10 cellular contexts compared by ENCODE assay signal in genomic region chr1:65793359-65793732, GRCh38. TPM values are rescaled to one million over a fixed set of nuclear protein-coding genes. Genes with fewer than 3 reads are reported as not detected.
DNase-seq lines count a peak whose midpoint lies in the region; ATAC-seq and TF ChIP-seq lines count a peak whose summit lies in the region.
"Had no signal": no experiment of that assay in that cellular context is flagged by ENCODE, and none has a peak within 500 bp of the region (broad histone marks: within the 10 kb centered on the region; RNA-seq: fewer than 3 reads in every experiment).

No MANE protein-coding gene starts in this region.

- TF ChIP-seq CTCF in testis (IDR thresholded peaks at IDR 0.05) = no peak

- CTCF ChIA-PET in activated CD4-positive, alpha-beta T cell treated with anti-CD3 and anti-CD28 coated beads, Interleukin-2, amount 10 ng/mL, durations not matched to agents 7 days and 5 days (lab: Charles Lee) = no interaction called here

- POLR2A ChIA-PET in activated CD4-positive, alpha-beta T cell treated with anti-CD3 and anti-CD28 coated beads, Interleukin-2, amount 10 ng/mL, durations not matched to agents 7 days and 5 days (lab: Charles Lee) = no interaction called here

- no peaks in the 10 kb centered on the region for H3K4me1 ChIP-seq in testis

- H3K9me3 ChIP-seq in iPS-18c (ENCODE audit: control insufficient read depth, insufficient read depth, low read length) (no peaks in the 10 kb centered on the region), testis (no peaks in the 10 kb centered on the region)

- no peaks in the 10 kb centered on the region for H3K27me3 ChIP-seq in testis

- peak overlapping the region; percentile 62 for H3K4me3 Mint-ChIP-seq in activated CD4-positive, alpha-beta T cell treated with anti-CD3 and anti-CD28 coated beads, Interleukin-2, amount 10 ng/mL, durations not matched to agents 24 days and 14 days
- no peak overlapping the region for H3K4me3 Mint-ChIP-seq in activated CD4-positive, alpha-beta T cell treated with anti-CD3 and anti-CD28 coated beads, Interleukin-2, amount 10 ng/mL, durations not matched to agents 7 days and 5 days
- H3K4me3 Mint-ChIP-seq in activated T-helper 1 cell treated with anti-CD3 and anti-CD28 coated beads, Interleukin-12 subunit alpha, Interleukin-12 subunit beta, Interleukin-2, Interleukin-4 antibody, amounts not matched to agents 30 ng/mL and 10 ng/mL and 1 ng/mL, durations not matched to agents 14 hours and 24 hours and 36 hours = peak overlapping the region; percentile 78
- H3K4me3 Mint-ChIP-seq: CD4-positive, CD25-positive, alpha-beta regulatory T cell had no signal

- 2 to 3% methylated on average over 17 to 20 of the region's 20 CpGs for WGBS in testis, 2 donors

- no peak for DNase-seq in activated CD4-positive, alpha-beta T cell treated with anti-CD3 and anti-CD28 coated beads, Interleukin-2, amount 10 ng/mL, durations not matched to agents 24 days and 14 days
- no peak for DNase-seq in activated CD4-positive, alpha-beta T cell treated with anti-CD3 and anti-CD28 coated beads, Interleukin-2, amount 10 ng/mL, durations not matched to agents 7 days and 5 days
- no peak for DNase-seq in activated T-helper 1 cell treated with anti-CD3 and anti-CD28 coated beads, Interleukin-12 subunit alpha, Interleukin-12 subunit beta, Interleukin-2, Interleukin-4 antibody, amounts not matched to agents 30 ng/mL and 10 ng/mL and 1 ng/mL, durations not matched to agents 14 hours and 24 hours and 36 hours (ENCODE audit: low spot score)
- no peak for DNase-seq in testis
- no peak for DNase-seq in stimulated activated CD8-positive, alpha-beta memory T cell treated with anti-CD3 and anti-CD28 coated beads, Interleukin-4, amount 100 ng/mL, for 48 hours
- DNase-seq: CD4-positive, CD25-positive, alpha-beta regulatory T cell had no signal

- TF ChIP-seq POLR2A in testis (IDR thresholded peaks at IDR 0.05) = no peak

- no peak for ATAC-seq in GM21390 (IDR thresholded peaks at IDR 0.05; ENCODE audit: unreplicated experiment)
- no peak for ATAC-seq in GM19463 (IDR thresholded peaks at IDR 0.05; ENCODE audit: unreplicated experiment)

- H3K9me3 Mint-ChIP-seq in activated CD4-positive, alpha-beta T cell treated with anti-CD3 and anti-CD28 coated beads, Interleukin-2, amount 10 ng/mL, durations not matched to agents 24 days and 14 days = peaks cover 12% of the 10 kb centered on the region
- H3K9me3 Mint-ChIP-seq in activated CD4-positive, alpha-beta T cell treated with anti-CD3 and anti-CD28 coated beads, Interleukin-2, amount 10 ng/mL, durations not matched to agents 7 days and 5 days = peaks cover 6% of the 10 kb centered on the region
- peaks cover 16% of the 10 kb centered on the region for H3K9me3 Mint-ChIP-seq in activated T-helper 1 cell treated with anti-CD3 and anti-CD28 coated beads, Interleukin-12 subunit alpha, Interleukin-12 subunit beta, Interleukin-2, Interleukin-4 antibody, amounts not matched to agents 30 ng/mL and 10 ng/mL and 1 ng/mL, durations not matched to agents 14 hours and 24 hours and 36 hours

- no peak overlapping the region for H3K27ac Mint-ChIP-seq in activated CD4-positive, alpha-beta T cell treated with anti-CD3 and anti-CD28 coated beads, Interleukin-2, amount 10 ng/mL, durations not matched to agents 24 days and 14 days
- no peak overlapping the region for H3K27ac Mint-ChIP-seq in activated CD4-positive, alpha-beta T cell treated with anti-CD3 and anti-CD28 coated beads, Interleukin-2, amount 10 ng/mL, durations not matched to agents 7 days and 5 days
- no peak overlapping the region for H3K27ac Mint-ChIP-seq in activated T-helper 1 cell treated with anti-CD3 and anti-CD28 coated beads, Interleukin-12 subunit alpha, Interleukin-12 subunit beta, Interleukin-2, Interleukin-4 antibody, amounts not matched to agents 30 ng/mL and 10 ng/mL and 1 ng/mL, durations not matched to agents 14 hours and 24 hours and 36 hours
- H3K27ac Mint-ChIP-seq: CD4-positive, CD25-positive, alpha-beta regulatory T cell had no signal

- peaks cover 8% of the 10 kb centered on the region for H3K4me1 Mint-ChIP-seq in activated CD4-positive, alpha-beta T cell treated with anti-CD3 and anti-CD28 coated beads, Interleukin-2, amount 10 ng/mL, durations not matched to agents 24 days and 14 days
- H3K4me1 Mint-ChIP-seq in activated CD4-positive, alpha-beta T cell treated with anti-CD3 and anti-CD28 coated beads, Interleukin-2, amount 10 ng/mL, durations not matched to agents 7 days and 5 days = peaks cover 1% of the 10 kb centered on the region
- peaks cover 11% of the 10 kb centered on the region for H3K4me1 Mint-ChIP-seq in activated T-helper 1 cell treated with anti-CD3 and anti-CD28 coated beads, Interleukin-12 subunit alpha, Interleukin-12 subunit beta, Interleukin-2, Interleukin-4 antibody, amounts not matched to agents 30 ng/mL and 10 ng/mL and 1 ng/mL, durations not matched to agents 14 hours and 24 hours and 36 hours (ENCODE audit: low read depth)
- H3K4me1 Mint-ChIP-seq: CD4-positive, CD25-positive, alpha-beta regulatory T cell had no signal

- intact Hi-C loops in activated CD4-positive, alpha-beta T cell treated with anti-CD3 and anti-CD28 coated beads, Interleukin-2, amount 10 ng/mL, durations not matched to agents 24 days and 14 days (cut with micrococcal nuclease) = no loop called here
- intact Hi-C loops in activated T-helper 1 cell treated with anti-CD3 and anti-CD28 coated beads, Interleukin-12 subunit alpha, Interleukin-12 subunit beta, Interleukin-2, Interleukin-4 antibody, amounts not matched to agents 30 ng/mL and 10 ng/mL and 1 ng/mL, durations not matched to agents 14 hours and 24 hours and 36 hours (cut with micrococcal nuclease) = no loop called here
- intact Hi-C loops in testis (cut with DNase I; ENCODE audit: low total_unique reads) = no loop called here

- H3K27ac ChIP-seq in testis = no peak overlapping the region
- H3K27ac ChIP-seq: skin epidermis had no signal

- peaks cover 2% of the 10 kb centered on the region for H3K36me3 Mint-ChIP-seq in activated CD4-positive, alpha-beta T cell treated with anti-CD3 and anti-CD28 coated beads, Interleukin-2, amount 10 ng/mL, durations not matched to agents 24 days and 14 days (ENCODE audit: low read depth)
- no peaks in the 10 kb centered on the region for H3K36me3 Mint-ChIP-seq in activated CD4-positive, alpha-beta T cell treated with anti-CD3 and anti-CD28 coated beads, Interleukin-2, amount 10 ng/mL, durations not matched to agents 7 days and 5 days (ENCODE audit: low read depth)
- peaks cover 5% of the 10 kb centered on the region for H3K36me3 Mint-ChIP-seq in activated T-helper 1 cell treated with anti-CD3 and anti-CD28 coated beads, Interleukin-12 subunit alpha, Interleukin-12 subunit beta, Interleukin-2, Interleukin-4 antibody, amounts not matched to agents 30 ng/mL and 10 ng/mL and 1 ng/mL, durations not matched to agents 14 hours and 24 hours and 36 hours (ENCODE audit: low read depth)
- H3K36me3 Mint-ChIP-seq: CD4-positive, CD25-positive, alpha-beta regulatory T cell had no signal

- H3K4me3 ChIP-seq in iPS-18c (ENCODE audit: insufficient read depth, low read depth, low read length) (peak overlapping the region; percentile 54), testis (peak overlapping the region; percentile 39 to 54)

- peaks cover 62% of the 10 kb centered on the region for H3K27me3 Mint-ChIP-seq in activated CD4-positive, alpha-beta T cell treated with anti-CD3 and anti-CD28 coated beads, Interleukin-2, amount 10 ng/mL, durations not matched to agents 24 days and 14 days
- peaks cover 65% of the 10 kb centered on the region for H3K27me3 Mint-ChIP-seq in activated CD4-positive, alpha-beta T cell treated with anti-CD3 and anti-CD28 coated beads, Interleukin-2, amount 10 ng/mL, durations not matched to agents 7 days and 5 days
- H3K27me3 Mint-ChIP-seq in activated T-helper 1 cell treated with anti-CD3 and anti-CD28 coated beads, Interleukin-12 subunit alpha, Interleukin-12 subunit beta, Interleukin-2, Interleukin-4 antibody, amounts not matched to agents 30 ng/mL and 10 ng/mL and 1 ng/mL, durations not matched to agents 14 hours and 24 hours and 36 hours (ENCODE audit: insufficient read depth) = peaks cover 62% of the 10 kb centered on the region

- no peaks in the 10 kb centered on the region for H3K36me3 ChIP-seq in testis (ENCODE audit: low read depth, missing control alignments)

RNA-seq across cellular contexts. Expression of gene PDE4B, which starts 0.7 kb away (rescaled TPM):
- 10.6 and 10.9 TPM in 2 replicates for total RNA-seq in activated CD4-positive, alpha-beta T cell treated with anti-CD3 and anti-CD28 coated beads, Interleukin-2, amount 10 ng/mL, durations not matched to agents 24 days and 14 days
- 10 to 100 TPM; 26.5 to 27.7 TPM for total RNA-seq in activated CD4-positive, alpha-beta T cell treated with anti-CD3 and anti-CD28 coated beads, Interleukin-2, amount 10 ng/mL, durations not matched to agents 7 days and 5 days
- 21.3 and 24.3 TPM in 2 replicates for total RNA-seq in activated T-helper 1 cell treated with anti-CD3 and anti-CD28 coated beads, Interleukin-12 subunit alpha, Interleukin-12 subunit beta, Interleukin-2, Interleukin-4 antibody, amounts not matched to agents 30 ng/mL and 10 ng/mL and 1 ng/mL, durations not matched to agents 14 hours and 24 hours and 36 hours
- 10 to 100 TPM; 12.4 to 16.1 TPM for total RNA-seq in testis
- polyA plus RNA-seq in testis (ENCODE audit: insufficient read depth, low read depth, low replicate concordance) = 11.5 TPM
